1 cellular context compared by ENCODE assay signal in genomic region chr5:180071418-180072255, GRCh38.
TF ChIP-seq lines count a peak whose summit lies in the region.

Gene RNF130, minus strand, starts transcription at chr5:180071759. Its CDS starts 57 bp downstream, at chr5:180071702.

TF ChIP-seq in HEK293, 187 proteins besides CTCF, POLR2A, EP300 and RAD21 (continued from another document):
- TF ChIP-seq PRDM10 (tag by site-specific recombination; IDR thresholded peaks at IDR 0.05) (peak; percentile 67), PBX3 (CRISPR knock-in tag; IDR thresholded peaks at IDR 0.05) (peak; percentile 92; the same call in 1 of the 2 replicates), ZNF416 (tag by site-specific recombination; IDR thresholded peaks at IDR 0.05) (no peak), ZNF146 (tag by site-specific recombination; IDR thresholded peaks at IDR 0.05) (peak; percentile 71; the same call in 1 of the 2 replicates), ZNF211 (tag by site-specific recombination; IDR thresholded peaks at IDR 0.05; ENCODE audit: low read depth) (no peak), GLIS2 (tag by site-specific recombination; IDR thresholded peaks at IDR 0.05) (peak; percentile 93), ZNF747 (tag by site-specific recombination; IDR thresholded peaks at IDR 0.05) (no peak), WT1 (tag by site-specific recombination; IDR thresholded peaks at IDR 0.05) (peak; percentile 74; the same call in 1 of the 2 replicates), PATZ1 (tag by site-specific recombination; IDR thresholded peaks at IDR 0.05) (peak; percentile 92), ZNF239 (tag by site-specific recombination; IDR thresholded peaks at IDR 0.05) (0 out of 2 replicates have a peak, but pooled peaks have one; percentile 15), ZBTB10 (tag by site-specific recombination; IDR thresholded peaks at IDR 0.05) (peak; percentile 77; the same call in 1 of the 2 replicates), EGR2 (tag by site-specific recombination; IDR thresholded peaks at IDR 0.05; ENCODE audit: low read depth) (peak; percentile 62), ZNF391 (tag by site-specific recombination; IDR thresholded peaks at IDR 0.05; ENCODE audit: borderline replicate concordance, low read depth) (no peak; the same call in 1 of the 2 replicates), ZNF248 (tag by site-specific recombination; IDR thresholded peaks at IDR 0.05) (no peak)
TF ChIP-seq in HEK293: peak in this region for 60.
